ENCODE assay signal across 1 cellular context in the genomic region with DNA sequence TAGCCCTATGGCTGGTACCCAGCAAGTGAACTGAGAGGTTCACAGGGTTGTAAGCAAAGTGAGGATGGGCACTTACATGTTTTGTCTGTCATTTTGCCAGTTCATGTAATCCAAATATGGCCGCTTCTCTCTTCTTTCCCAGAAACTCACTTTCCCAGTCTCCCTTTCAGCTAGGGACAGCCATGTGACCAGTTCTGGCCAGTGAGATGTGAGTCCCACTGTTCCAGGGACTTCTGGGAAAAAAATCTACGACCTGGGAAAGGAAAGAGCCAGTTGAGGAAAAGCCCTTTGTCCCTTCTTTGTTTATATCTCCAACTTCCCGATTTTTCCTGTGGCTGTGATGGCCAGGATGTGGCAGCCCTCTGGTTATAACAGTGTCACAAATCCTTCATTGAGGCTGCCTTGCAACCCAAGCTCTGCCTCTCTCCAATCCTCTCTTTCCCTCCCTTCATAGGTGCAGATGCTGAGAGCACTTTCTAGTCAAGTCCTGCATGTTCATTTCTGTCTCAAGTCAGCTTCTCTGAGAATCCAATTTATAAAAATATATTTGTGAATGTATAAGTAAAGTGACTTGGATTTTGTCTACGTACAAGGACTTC.
A peak's percentile ranks its signal among the peaks of the same experiment; 100 is the strongest.
TF ChIP-seq lines count a peak whose summit lies in the region.

No MANE protein-coding gene starts in this region.

TF ChIP-seq in HepG2, 621 proteins besides CTCF, POLR2A, EP300 and RAD21 (continued from another document):
- TF ChIP-seq, protein P1, sequence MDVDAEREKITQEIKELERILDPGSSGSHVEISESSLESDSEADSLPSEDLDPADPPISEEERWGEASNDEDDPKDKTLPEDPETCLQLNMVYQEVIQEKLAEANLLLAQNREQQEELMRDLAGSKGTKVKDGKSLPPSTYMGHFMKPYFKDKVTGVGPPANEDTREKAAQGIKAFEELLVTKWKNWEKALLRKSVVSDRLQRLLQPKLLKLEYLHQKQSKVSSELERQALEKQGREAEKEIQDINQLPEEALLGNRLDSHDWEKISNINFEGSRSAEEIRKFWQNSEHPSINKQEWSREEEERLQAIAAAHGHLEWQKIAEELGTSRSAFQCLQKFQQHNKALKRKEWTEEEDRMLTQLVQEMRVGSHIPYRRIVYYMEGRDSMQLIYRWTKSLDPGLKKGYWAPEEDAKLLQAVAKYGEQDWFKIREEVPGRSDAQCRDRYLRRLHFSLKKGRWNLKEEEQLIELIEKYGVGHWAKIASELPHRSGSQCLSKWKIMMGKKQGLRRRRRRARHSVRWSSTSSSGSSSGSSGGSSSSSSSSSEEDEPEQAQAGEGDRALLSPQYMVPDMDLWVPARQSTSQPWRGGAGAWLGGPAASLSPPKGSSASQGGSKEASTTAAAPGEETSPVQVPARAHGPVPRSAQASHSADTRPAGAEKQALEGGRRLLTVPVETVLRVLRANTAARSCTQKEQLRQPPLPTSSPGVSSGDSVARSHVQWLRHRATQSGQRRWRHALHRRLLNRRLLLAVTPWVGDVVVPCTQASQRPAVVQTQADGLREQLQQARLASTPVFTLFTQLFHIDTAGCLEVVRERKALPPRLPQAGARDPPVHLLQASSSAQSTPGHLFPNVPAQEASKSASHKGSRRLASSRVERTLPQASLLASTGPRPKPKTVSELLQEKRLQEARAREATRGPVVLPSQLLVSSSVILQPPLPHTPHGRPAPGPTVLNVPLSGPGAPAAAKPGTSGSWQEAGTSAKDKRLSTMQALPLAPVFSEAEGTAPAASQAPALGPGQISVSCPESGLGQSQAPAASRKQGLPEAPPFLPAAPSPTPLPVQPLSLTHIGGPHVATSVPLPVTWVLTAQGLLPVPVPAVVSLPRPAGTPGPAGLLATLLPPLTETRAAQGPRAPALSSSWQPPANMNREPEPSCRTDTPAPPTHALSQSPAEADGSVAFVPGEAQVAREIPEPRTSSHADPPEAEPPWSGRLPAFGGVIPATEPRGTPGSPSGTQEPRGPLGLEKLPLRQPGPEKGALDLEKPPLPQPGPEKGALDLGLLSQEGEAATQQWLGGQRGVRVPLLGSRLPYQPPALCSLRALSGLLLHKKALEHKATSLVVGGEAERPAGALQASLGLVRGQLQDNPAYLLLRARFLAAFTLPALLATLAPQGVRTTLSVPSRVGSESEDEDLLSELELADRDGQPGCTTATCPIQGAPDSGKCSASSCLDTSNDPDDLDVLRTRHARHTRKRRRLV (CRISPR knock-in tag; IDR thresholded peaks at IDR 0.05): no peak
- TF ChIP-seq MATR3 (CRISPR knock-in tag; IDR thresholded peaks at IDR 0.05) (no peak), ZNF547 (CRISPR knock-in tag; IDR thresholded peaks at IDR 0.05) (no peak), BHLHE40 (IDR thresholded peaks at IDR 0.05; ENCODE audit: low read length) (no peak), ZNF10 (CRISPR knock-in tag; IDR thresholded peaks at IDR 0.05; ENCODE audit: borderline replicate concordance, low read depth) (no peak), CENPX (CRISPR knock-in tag; IDR thresholded peaks at IDR 0.05) (no peak), CCDC6 (CRISPR knock-in tag; IDR thresholded peaks at IDR 0.05) (no peak), SSRP1 (CRISPR knock-in tag; IDR thresholded peaks at IDR 0.05) (no peak), ZNF772 (CRISPR knock-in tag; IDR thresholded peaks at IDR 0.05) (no peak), MEIS1 (CRISPR knock-in tag; IDR thresholded peaks at IDR 0.05; ENCODE audit: borderline replicate concordance) (no peak), ZSCAN25 (CRISPR knock-in tag; IDR thresholded peaks at IDR 0.05) (no peak), GATAD2A (CRISPR knock-in tag; IDR thresholded peaks at IDR 0.05) (no peak), DPF2 (CRISPR knock-in tag; IDR thresholded peaks at IDR 0.05; ENCODE audit: borderline replicate concordance, low read depth) (no peak), GLI4 (CRISPR knock-in tag; IDR thresholded peaks at IDR 0.05; ENCODE audit: borderline replicate concordance) (no peak), TARDBP (CRISPR knock-in tag; IDR thresholded peaks at IDR 0.05) (no peak), SALL1 (CRISPR knock-in tag; IDR thresholded peaks at IDR 0.05) (no peak), ERF (CRISPR knock-in tag; IDR thresholded peaks at IDR 0.05) (no peak), SMYD3 (CRISPR knock-in tag; IDR thresholded peaks at IDR 0.05) (no peak), NFYC (CRISPR knock-in tag; IDR thresholded peaks at IDR 0.05) (peak; percentile 85), WIZ (CRISPR knock-in tag; IDR thresholded peaks at IDR 0.05) (peak; percentile 31; the same call in 1 of the 2 replicates), RBFOX2 (IDR thresholded peaks at IDR 0.05; ENCODE audit: low read depth, low read length) (no peak)
- TF ChIP-seq, protein P2, sequence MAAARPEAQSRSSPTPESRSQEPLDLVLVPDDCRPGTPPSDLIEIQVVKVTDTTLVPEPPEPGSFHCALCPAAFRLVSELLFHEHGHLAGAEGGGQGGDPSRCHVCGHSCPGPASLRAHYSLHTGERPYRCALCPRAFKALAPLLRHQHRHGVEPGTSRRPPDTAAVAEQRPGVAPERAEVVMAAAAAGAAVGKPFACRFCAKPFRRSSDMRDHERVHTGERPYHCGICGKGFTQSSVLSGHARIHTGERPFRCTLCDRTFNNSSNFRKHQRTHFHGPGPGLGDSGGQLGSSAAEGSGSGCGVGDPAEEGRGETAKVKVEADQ (CRISPR knock-in tag; IDR thresholded peaks at IDR 0.05; ENCODE audit: borderline replicate concordance): no peak
- TF ChIP-seq, protein P3, sequence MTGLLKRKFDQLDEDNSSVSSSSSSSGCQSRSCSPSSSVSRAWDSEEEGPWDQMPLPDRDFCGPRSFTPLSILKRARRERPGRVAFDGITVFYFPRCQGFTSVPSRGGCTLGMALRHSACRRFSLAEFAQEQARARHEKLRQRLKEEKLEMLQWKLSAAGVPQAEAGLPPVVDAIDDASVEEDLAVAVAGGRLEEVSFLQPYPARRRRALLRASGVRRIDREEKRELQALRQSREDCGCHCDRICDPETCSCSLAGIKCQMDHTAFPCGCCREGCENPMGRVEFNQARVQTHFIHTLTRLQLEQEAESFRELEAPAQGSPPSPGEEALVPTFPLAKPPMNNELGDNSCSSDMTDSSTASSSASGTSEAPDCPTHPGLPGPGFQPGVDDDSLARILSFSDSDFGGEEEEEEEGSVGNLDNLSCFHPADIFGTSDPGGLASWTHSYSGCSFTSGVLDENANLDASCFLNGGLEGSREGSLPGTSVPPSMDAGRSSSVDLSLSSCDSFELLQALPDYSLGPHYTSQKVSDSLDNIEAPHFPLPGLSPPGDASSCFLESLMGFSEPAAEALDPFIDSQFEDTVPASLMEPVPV (CRISPR knock-in tag; IDR thresholded peaks at IDR 0.05): no peak
- TF ChIP-seq, protein P4, sequence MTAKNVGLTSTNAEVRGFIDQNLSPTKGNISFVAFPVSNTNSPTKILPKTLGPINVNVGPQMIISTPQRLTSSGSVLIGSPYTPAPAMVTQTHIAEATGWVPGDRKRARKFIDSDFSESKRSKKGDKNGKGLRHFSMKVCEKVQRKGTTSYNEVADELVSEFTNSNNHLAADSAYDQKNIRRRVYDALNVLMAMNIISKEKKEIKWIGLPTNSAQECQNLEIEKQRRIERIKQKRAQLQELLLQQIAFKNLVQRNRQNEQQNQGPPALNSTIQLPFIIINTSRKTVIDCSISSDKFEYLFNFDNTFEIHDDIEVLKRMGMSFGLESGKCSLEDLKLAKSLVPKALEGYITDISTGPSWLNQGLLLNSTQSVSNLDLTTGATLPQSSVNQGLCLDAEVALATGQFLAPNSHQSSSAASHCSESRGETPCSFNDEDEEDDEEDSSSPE (CRISPR knock-in tag; IDR thresholded peaks at IDR 0.05): no peak
- TF ChIP-seq, protein P5, sequence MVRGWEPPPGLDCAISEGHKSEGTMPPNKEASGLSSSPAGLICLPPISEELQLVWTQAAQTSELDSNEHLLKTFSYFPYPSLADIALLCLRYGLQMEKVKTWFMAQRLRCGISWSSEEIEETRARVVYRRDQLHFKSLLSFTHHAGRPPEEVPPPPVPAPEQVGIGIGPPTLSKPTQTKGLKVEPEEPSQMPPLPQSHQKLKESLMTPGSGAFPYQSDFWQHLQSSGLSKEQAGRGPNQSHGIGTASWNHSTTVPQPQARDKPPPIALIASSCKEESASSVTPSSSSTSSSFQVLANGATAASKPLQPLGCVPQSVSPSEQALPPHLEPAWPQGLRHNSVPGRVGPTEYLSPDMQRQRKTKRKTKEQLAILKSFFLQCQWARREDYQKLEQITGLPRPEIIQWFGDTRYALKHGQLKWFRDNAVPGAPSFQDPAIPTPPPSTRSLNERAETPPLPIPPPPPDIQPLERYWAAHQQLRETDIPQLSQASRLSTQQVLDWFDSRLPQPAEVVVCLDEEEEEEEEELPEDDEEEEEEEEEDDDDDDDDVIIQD (CRISPR knock-in tag; IDR thresholded peaks at IDR 0.05; ENCODE audit: low read depth): peak; percentile 68; the same call in 1 of the 2 replicates
